ENCODE assay signal across 28 cellular contexts in the genomic region with DNA sequence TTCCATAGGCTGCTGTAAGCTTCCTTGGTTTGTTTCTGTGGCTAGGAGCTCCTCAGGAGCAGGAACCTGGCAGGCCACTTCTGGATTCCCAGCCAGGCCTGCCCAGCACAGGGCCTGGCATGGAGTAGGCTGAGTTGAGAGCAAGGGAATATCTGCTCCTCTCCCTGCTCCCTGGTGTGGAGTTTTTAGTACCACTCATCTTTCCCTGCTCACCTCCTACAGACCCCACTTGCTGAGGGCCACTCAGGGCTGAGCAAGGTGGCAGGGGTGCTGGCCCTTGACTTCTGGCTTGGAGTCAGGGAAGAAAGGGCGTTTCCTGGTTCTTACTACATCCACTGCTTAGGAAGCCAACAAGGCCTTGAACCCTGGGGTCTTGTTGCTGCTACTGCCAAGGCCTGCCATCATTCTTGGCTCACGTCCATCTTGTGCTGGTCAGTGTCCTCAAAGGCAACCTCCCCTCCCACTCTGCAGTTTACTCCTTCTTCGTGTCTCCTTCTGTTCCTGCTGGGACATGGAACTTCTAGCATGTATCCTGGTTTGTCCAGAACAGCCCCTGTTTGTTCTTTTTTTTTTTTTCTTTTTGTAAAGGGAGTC. TPM values are rescaled to one million over a fixed set of nuclear protein-coding genes. Genes with fewer than 3 reads are reported as not detected.
DNase-seq lines count a peak whose midpoint lies in the region; ATAC-seq, FAIRE-seq and TF ChIP-seq lines count a peak whose summit lies in the region.
"Had no signal": no experiment of that assay in that cellular context is flagged by ENCODE, and none has a peak within 500 bp of the region (broad histone marks: within the 10 kb centered on the region; RNA-seq: fewer than 3 reads in every experiment).

No MANE protein-coding gene starts in this region.

- no peak for TF ChIP-seq CTCF in BE2C (IDR thresholded peaks at IDR 0.05; ENCODE audit: low read depth, low read length)

- H3K4me3 Mint-ChIP-seq in CD8-positive, alpha-beta memory T cell: peak overlapping the region in 5 of 7 donors; percentile 44 to 85 (median 72)
- H3K4me3 Mint-ChIP-seq in activated T-cell treated with anti-CD3 and anti-CD28 coated beads, Interleukin-2, amount 50 U/mL, for 4 hours: no peak overlapping the region

- no peak overlapping the region for H3K27ac ChIP-seq in CD8-positive, alpha-beta memory T cell (ENCODE audit: low read depth, low read length)
- H3K27ac ChIP-seq: SK-N-MC had no signal

- ATAC-seq in esophagus mucosa: peak; percentile 5
- no peak for ATAC-seq in activated T-cell treated with anti-CD3 and anti-CD28 coated beads, Interleukin-2, amount 50 U/mL, for 4 hours
- ATAC-seq: HCT116, left cardiac atrium had no signal

- H3K27me3 Mint-ChIP-seq in CD8-positive, alpha-beta memory T cell: peaks cover 3 to 10% of the 10 kb centered on the region in 2 donors
- H3K27me3 Mint-ChIP-seq in activated T-cell treated with anti-CD3 and anti-CD28 coated beads, Interleukin-2, amount 50 U/mL, for 4 hours (ENCODE audit: low read depth): peaks cover 7% of the 10 kb centered on the region

- H3K27ac Mint-ChIP-seq in CD8-positive, alpha-beta memory T cell: peak overlapping the region in 5 of 8 donors; percentile 25 to 88 (median 84)

- H3K9me3 ChIP-seq in BE2C: no peaks in the 10 kb centered on the region
- no peaks in the 10 kb centered on the region for H3K9me3 ChIP-seq in CD8-positive, alpha-beta memory T cell (ENCODE audit: low read length)
- H3K9me3 ChIP-seq: esophagus muscularis mucosa had no signal

- H3K4me3 ChIP-seq in BE2C (ENCODE audit: low read depth, low read length): no peak overlapping the region
- no peak overlapping the region for H3K4me3 ChIP-seq in CD8-positive, alpha-beta memory T cell (ENCODE audit: low read length)
- H3K4me3 ChIP-seq: esophagus muscularis mucosa, SK-N-MC had no signal

- no peaks in the 10 kb centered on the region for H3K27me3 ChIP-seq in BE2C
- H3K27me3 ChIP-seq in CD8-positive, alpha-beta memory T cell (ENCODE audit: insufficient read depth, low read length, poor library complexity, severe bottlenecking): no peaks in the 10 kb centered on the region
- H3K27me3 ChIP-seq: esophagus muscularis mucosa had no signal

- DNase-seq in BE2C (peak; percentile 1), posterior vena cava (ENCODE audit: low spot score) (peak; percentile 64), NCI-H226 (no peak), GM12892 (ENCODE audit: insufficient read length) (no peak)
- DNase-seq in CD8-positive, alpha-beta memory T cell: no peak
- DNase-seq in activated T-cell treated with anti-CD3 and anti-CD28 coated beads, Interleukin-2, amount 50 U/mL, for 4 hours: no peak
- DNase-seq: activated CD4-positive, alpha-beta T cell treated with anti-CD3 and anti-CD28 coated beads for 4 hours; activated T-cell treated with anti-CD3 and anti-CD28 coated beads, Interleukin-2, amount 50 U/mL, for 1 hour; C1 segment of cervical spinal cord; cortex of kidney; foreskin melanocyte; Karpas-422; left cardiac atrium; mesendoderm; NCI-H1436; NCI-H2107; NCI-H446; occipital lobe; small intestine; stimulated activated CD4-positive, alpha-beta T cell treated with anti-CD3 and anti-CD28 coated beads, Interleukin-1b, Interleukin-23, amount 100 ng/mL, for 48 hours; trophoblast cell had no signal

- intact Hi-C loops in posterior vena cava (cut with DNase I): no loop called here

- H3K4me1 ChIP-seq in BE2C: peaks cover 5% of the 10 kb centered on the region
- no peaks in the 10 kb centered on the region for H3K4me1 ChIP-seq in CD8-positive, alpha-beta memory T cell (ENCODE audit: insufficient read depth, low read length)

- CTCF ChIA-PET in CD8-positive, alpha-beta memory T cell (lab: Charles Lee): interaction anchor here (0.7 to 2.1 kb wide), 5 partner anchors 10 to 118 kb away, joined by 3 to 10 read pairs (median 3); no protein-coding TSS in a partner anchor

- no peak for TF ChIP-seq POLR2A in GM12892 (IDR thresholded peaks at IDR 0.05; ENCODE audit: low read depth, low read length)

- POLR2A ChIA-PET in CD8-positive, alpha-beta memory T cell (lab: Charles Lee): no interaction called here

- FAIRE-seq in GM12892 (lab: Jason Lieb, UNC): no peak
- FAIRE-seq: small intestine had no signal

- peaks cover 6 to 18% (median 16%) of the 10 kb centered on the region in 3 donors for H3K4me1 Mint-ChIP-seq in CD8-positive, alpha-beta memory T cell
- H3K4me1 Mint-ChIP-seq in activated T-cell treated with anti-CD3 and anti-CD28 coated beads, Interleukin-2, amount 50 U/mL, for 4 hours (ENCODE audit: low read depth): peaks cover 13% of the 10 kb centered on the region

- no peaks in the 10 kb centered on the region for H3K36me3 Mint-ChIP-seq in CD8-positive, alpha-beta memory T cell
- no peaks in the 10 kb centered on the region for H3K36me3 Mint-ChIP-seq in activated T-cell treated with anti-CD3 and anti-CD28 coated beads, Interleukin-2, amount 50 U/mL, for 4 hours (ENCODE audit: insufficient read depth)

- peaks cover 14% of the 10 kb centered on the region for H3K36me3 ChIP-seq in BE2C
- H3K36me3 ChIP-seq in CD8-positive, alpha-beta memory T cell (ENCODE audit: insufficient read depth, low read length): no peaks in the 10 kb centered on the region

- no peaks in the 10 kb centered on the region for H3K9me3 Mint-ChIP-seq in CD8-positive, alpha-beta memory T cell
- H3K9me3 Mint-ChIP-seq in activated T-cell treated with anti-CD3 and anti-CD28 coated beads, Interleukin-2, amount 50 U/mL, for 4 hours: no peaks in the 10 kb centered on the region

RNA-seq across cellular contexts. Expression of gene PSD2, which starts 54.9 kb away (rescaled TPM):
- 1.0 TPM for polyA plus RNA-seq in BE2C (2012; ENCODE audit: insufficient read depth, insufficient read length, low read depth)
- not detected for total RNA-seq in CD8-positive, alpha-beta memory T cell
- 0.12 TPM for polyA plus RNA-seq in CD8-positive, alpha-beta memory T cell
- total RNA-seq in esophagus mucosa (not detected), posterior vena cava (under 1 TPM; 0.14 TPM)
- total RNA-seq in activated T-cell treated with anti-CD3 and anti-CD28 coated beads, Interleukin-2, amount 50 U/mL, for 4 hours: not detected
- polyA plus RNA-seq in GM12892 (2012; ENCODE audit: missing spikeins): not detected
- total RNA-seq: activated CD8-positive, alpha-beta memory T cell treated with anti-CD3 and anti-CD28 coated beads for 36 hours; T-helper 2 cell treated with Interferon-gamma antibody and Interleukin-4, amounts not matched to agents 100 ng/mL and 5 ng/mL, for 36 hours had no signal
- polyA plus RNA-seq: AG04450 had no signal

Comparison
In these comparisons a context has a peak if more than half of its experiments do, and no peak if none do; other contexts are left out.
1. DNase-seq: peak in BE2C (single experiment) and posterior vena cava (single experiment); none in CD8-positive, alpha-beta memory T cell (0 of 5), NCI-H226 (single experiment), activated T-cell treated with anti-CD3 and anti-CD28 coated beads, Interleukin-2, amount 50 U/mL, for 4 hours (single experiment) and GM12892 (single experiment).